25 cellular contexts compared by ENCODE assay signal in genomic region chr11:65108469-65109123, GRCh38. TPM values are rescaled to one million over a fixed set of nuclear protein-coding genes. Genes with fewer than 3 reads are reported as not detected.
A peak's percentile ranks its signal among the peaks of the same experiment; 100 is the strongest.
DNase-seq lines count a peak whose midpoint lies in the region; ATAC-seq and TF ChIP-seq lines count a peak whose summit lies in the region.
"Had no signal": no experiment of that assay in that cellular context is flagged by ENCODE, and none has a peak within 500 bp of the region (broad histone marks: within the 10 kb centered on the region; RNA-seq: fewer than 3 reads in every experiment).

No MANE protein-coding gene starts in this region.

- ATAC-seq in natural killer cell treated with Interleukin-12 subunit alpha and Interleukin-12 subunit beta and Interleukin-15 and Interleukin-18, amount 100 ng/mL, for 72 hours = no peak
- no peak for ATAC-seq in natural killer cell
- ATAC-seq in lung (ENCODE audit: insufficient read depth, low FRiP score) = no peak
- ATAC-seq: A549, PC-3 had no signal

- H3K9me3 ChIP-seq in endodermal cell (ENCODE audit: control insufficient read depth, low read length) (no peaks in the 10 kb centered on the region), lung (ENCODE audit: control insufficient read depth in 2 of 2, insufficient read depth in 1 of 2, low read length in 1 of 2) (no peaks in the 10 kb centered on the region)
- H3K9me3 ChIP-seq: A549, SJCRH30 had no signal

- no peaks in the 10 kb centered on the region for H3K27me3 ChIP-seq in endodermal cell (ENCODE audit: control insufficient read depth, insufficient read depth, low read length, poor library complexity, severe bottlenecking)
- H3K27me3 ChIP-seq in lung (ENCODE audit: control insufficient read depth, insufficient read depth) = no peaks in the 10 kb centered on the region
- H3K27me3 ChIP-seq: SJCRH30 had no signal

- H3K4me1 Mint-ChIP-seq in natural killer cell treated with Interleukin-12 subunit alpha and Interleukin-12 subunit beta and Interleukin-15 and Interleukin-18, amount 100 ng/mL, for 72 hours (ENCODE audit: low read depth in 2 of 2) = peaks cover 26 to 41% of the 10 kb centered on the region in 2 donors
- H3K4me1 Mint-ChIP-seq in natural killer cell = peaks cover 34 to 47% of the 10 kb centered on the region in 2 donors
- peaks cover 11% of the 10 kb centered on the region for H3K4me1 Mint-ChIP-seq in endodermal cell

- peak; percentile 60 for DNase-seq in natural killer cell treated with Interleukin-12 subunit alpha and Interleukin-12 subunit beta and Interleukin-15 and Interleukin-18, amount 100 ng/mL, for 72 hours (ENCODE audit: low spot score)
- DNase-seq in natural killer cell = no peak
- peak; percentile 47 for DNase-seq in endodermal cell
- peak; percentile 59 for DNase-seq in lung (ENCODE audit: low spot score)
- no peak for DNase-seq in Kasumi-1 (lab: John Stamatoyannopoulos, UW)
- DNase-seq in kidney glomerular epithelial cell (lab: John Stamatoyannopoulos, UW) = no peak
- DNase-seq in activated CD4-positive, CD25-positive, alpha-beta regulatory T cell (lab: John Stamatoyannopoulos, UW) = no peak
- DNase-seq: CD4-positive, CD25-positive, alpha-beta regulatory T cell; COR-L47; DMS 273 treated with DMSO at 0.1 percent for 48 hours; DMS79 treated with DMSO at 0.1 percent for 48 hours; Karpas-422; MM.1S; NCI-H1048; NCI-H1417 treated with DMSO at 0.1 percent for 48 hours; NCI-H187 treated with DMSO at 0.1 percent for 48 hours; NCI-H2107; NCI-H446 treated with DMSO at 0.1 percent for 48 hours; NCI-H526 treated with DMSO at 0.1 percent for 48 hours; PC-3; RPMI8226; SJCRH30 had no signal

- H3K27me3 Mint-ChIP-seq in natural killer cell treated with Interleukin-12 subunit alpha and Interleukin-12 subunit beta and Interleukin-15 and Interleukin-18, amount 100 ng/mL, for 72 hours = no peaks in the 10 kb centered on the region
- H3K27me3 Mint-ChIP-seq in natural killer cell (ENCODE audit: low read depth in 2 of 2) (no peaks in the 10 kb centered on the region), endodermal cell (ENCODE audit: insufficient read depth) (no peaks in the 10 kb centered on the region)
- H3K27me3 Mint-ChIP-seq: B cell; CD4-positive, CD25-positive, alpha-beta regulatory T cell; IgD-negative memory B cell had no signal

- intact Hi-C loops in natural killer cell (cut with micrococcal nuclease) = no loop called here

- WGBS in endodermal cell (ENCODE audit: insufficient coverage in 1 of 2, insufficient read length in 1 of 2), 2 experiments = 96 to 98% methylated on average over 34 to 38 of the region's 38 CpGs
- WGBS in lung, 2 donors = 92 to 95% methylated on average over 37 to 38 of the region's 38 CpGs

- TF ChIP-seq CTCF in natural killer cell (IDR thresholded peaks at IDR 0.05) = no peak
- no peak for TF ChIP-seq CTCF in endodermal cell (conservative IDR thresholded peaks at IDR 0.05)
- TF ChIP-seq CTCF in lung (IDR thresholded peaks at IDR 0.05; ENCODE audit: control extremely low read depth, extremely low read depth) = no peak

- H3K27ac Mint-ChIP-seq in natural killer cell treated with Interleukin-12 subunit alpha and Interleukin-12 subunit beta and Interleukin-15 and Interleukin-18, amount 100 ng/mL, for 72 hours = no peak overlapping the region
- no peak overlapping the region for H3K27ac Mint-ChIP-seq in natural killer cell
- no peak overlapping the region for H3K27ac Mint-ChIP-seq in endodermal cell
- H3K27ac Mint-ChIP-seq: B cell; CD4-positive, CD25-positive, alpha-beta regulatory T cell; IgD-negative memory B cell had no signal

- no peak overlapping the region for H3K4me3 Mint-ChIP-seq in natural killer cell treated with Interleukin-12 subunit alpha and Interleukin-12 subunit beta and Interleukin-15 and Interleukin-18, amount 100 ng/mL, for 72 hours
- H3K4me3 Mint-ChIP-seq in natural killer cell (no peak overlapping the region), endodermal cell (no peak overlapping the region)
- H3K4me3 Mint-ChIP-seq: B cell; CD4-positive, CD25-positive, alpha-beta regulatory T cell; IgD-negative memory B cell had no signal

- H3K9me3 Mint-ChIP-seq in natural killer cell treated with Interleukin-12 subunit alpha and Interleukin-12 subunit beta and Interleukin-15 and Interleukin-18, amount 100 ng/mL, for 72 hours = no peaks in the 10 kb centered on the region
- H3K9me3 Mint-ChIP-seq in natural killer cell (no peaks in the 10 kb centered on the region), endodermal cell (no peaks in the 10 kb centered on the region)
- H3K9me3 Mint-ChIP-seq: CD4-positive, CD25-positive, alpha-beta regulatory T cell; IgD-negative memory B cell had no signal

- peaks cover 7% of the 10 kb centered on the region for H3K36me3 ChIP-seq in endodermal cell (ENCODE audit: control insufficient read depth, insufficient read depth, low read length)
- peaks cover 8 to 31% of the 10 kb centered on the region in 2 donors for H3K36me3 ChIP-seq in lung (ENCODE audit: control insufficient read depth in 2 of 2, insufficient read depth in 2 of 2, low read length in 2 of 2)
- H3K36me3 ChIP-seq: SJCRH30 had no signal

- no peak overlapping the region for H3K9ac ChIP-seq in endodermal cell (ENCODE audit: extremely low read depth, low read length, poor library complexity, severe bottlenecking)

- no peak overlapping the region for H3K4me3 ChIP-seq in endodermal cell (ENCODE audit: low read length)
- H3K4me3 ChIP-seq in lung = no peak overlapping the region
- H3K4me3 ChIP-seq: A549, SJCRH30 had no signal

- H3K27ac ChIP-seq in endodermal cell (ENCODE audit: low read depth, low read length) (no peak overlapping the region), lung (ENCODE audit: low read depth in 1 of 2, low read length in 1 of 2) (no peak overlapping the region)
- H3K27ac ChIP-seq: A549, SJCRH30 had no signal

- H3K36me3 Mint-ChIP-seq in natural killer cell treated with Interleukin-12 subunit alpha and Interleukin-12 subunit beta and Interleukin-15 and Interleukin-18, amount 100 ng/mL, for 72 hours = no peaks in the 10 kb centered on the region
- no peaks in the 10 kb centered on the region for H3K36me3 Mint-ChIP-seq in natural killer cell
- H3K36me3 Mint-ChIP-seq in endodermal cell (ENCODE audit: low read depth) = peaks cover 9% of the 10 kb centered on the region

- H3K4me1 ChIP-seq in endodermal cell (ENCODE audit: control insufficient read depth, insufficient read depth, low read length) (peaks cover 3% of the 10 kb centered on the region), lung (ENCODE audit: control insufficient read depth in 2 of 2, insufficient read depth in 2 of 2, low read length in 2 of 2) (peaks cover 5 to 15% of the 10 kb centered on the region in 2 donors)

RNA-seq across cellular contexts. Expression of gene TM7SF2, which starts 3.1 kb away (rescaled TPM):
- total RNA-seq in natural killer cell treated with Interleukin-12 subunit alpha and Interleukin-12 subunit beta and Interleukin-15 and Interleukin-18, amount 100 ng/mL, for 72 hours = 10 to 100 TPM; 18.6 to 30.7 TPM
- 10 to 100 TPM; 17.0 to 23.2 (median 18.6) TPM for total RNA-seq in natural killer cell
- 100 to 1,000 TPM in 1 of 2 donors, 10 to 100 TPM in 1; 97.9 to 108 TPM for total RNA-seq in endodermal cell
- polyA plus RNA-seq in endodermal cell (2013, experiment 1 of 2) = 75.3 TPM
- polyA plus RNA-seq in endodermal cell (2013, experiment 2 of 2) = 70.5 TPM
- 10 to 100 TPM; 41.0 to 68.4 TPM for total RNA-seq in lung
- polyA plus RNA-seq in lung = 10 to 100 TPM; 30.3 to 82.7 TPM

RNA-seq across cellular contexts. Expression of gene ZNHIT2, which starts 8.9 kb away (rescaled TPM):
- 10 to 100 TPM in 1 of 2 donors, 1 to 10 TPM in 1; 9.8 to 23.7 TPM for total RNA-seq in natural killer cell treated with Interleukin-12 subunit alpha and Interleukin-12 subunit beta and Interleukin-15 and Interleukin-18, amount 100 ng/mL, for 72 hours
- 1 to 10 TPM; 5.6 to 6.8 (median 6.1) TPM for total RNA-seq in natural killer cell
- total RNA-seq in endodermal cell = 10 to 100 TPM; 11.0 to 11.8 TPM
- 6.0 TPM for polyA plus RNA-seq in endodermal cell (2013, experiment 1 of 2)
- 5.4 TPM for polyA plus RNA-seq in endodermal cell (2013, experiment 2 of 2)
- total RNA-seq in lung = 10 to 100 TPM in 1 of 2 donors, 1 to 10 TPM in 1; 6.3 to 19.6 TPM
- 10 to 100 TPM; 19.3 to 23.7 TPM for polyA plus RNA-seq in lung

RNA-seq across cellular contexts. Expression of gene VPS51, which starts 12.6 kb away (rescaled TPM):
- total RNA-seq in natural killer cell treated with Interleukin-12 subunit alpha and Interleukin-12 subunit beta and Interleukin-15 and Interleukin-18, amount 100 ng/mL, for 72 hours = 100 to 1,000 TPM; 132 to 149 TPM
- total RNA-seq in natural killer cell (100 to 1,000 TPM; 180 to 197 (median 184) TPM), endodermal cell (100 to 1,000 TPM; 107 to 113 TPM), lung (100 to 1,000 TPM; 128 to 164 TPM)
- polyA plus RNA-seq in endodermal cell (2013, experiment 1 of 2) = 67.1 TPM
- 64.7 TPM for polyA plus RNA-seq in endodermal cell (2013, experiment 2 of 2)
- polyA plus RNA-seq in lung = 100 to 1,000 TPM in 1 of 2 donors, 10 to 100 TPM in 1; 69.6 to 120 TPM

RNA-seq across cellular contexts. Expression of gene FAU, which starts 13.3 kb away (rescaled TPM):
- total RNA-seq in natural killer cell treated with Interleukin-12 subunit alpha and Interleukin-12 subunit beta and Interleukin-15 and Interleukin-18, amount 100 ng/mL, for 72 hours = 100 to 1,000 TPM; 681 to 986 TPM
- total RNA-seq in natural killer cell (100 to 1,000 TPM; 724 to 977 (median 968) TPM), endodermal cell (100 to 1,000 TPM; 774 to 802 TPM), lung (100 to 1,000 TPM; 334 to 904 TPM)
- polyA plus RNA-seq in endodermal cell (2013, experiment 1 of 2) = 857 TPM
- 794 TPM for polyA plus RNA-seq in endodermal cell (2013, experiment 2 of 2)
- polyA plus RNA-seq in lung = 1,000 to 10,000 TPM; 1,051 to 1,580 TPM

RNA-seq across cellular contexts. Expression of gene MRPL49, which starts 13.5 kb away (rescaled TPM):
- 10 to 100 TPM; 77.8 to 80.4 TPM for total RNA-seq in natural killer cell treated with Interleukin-12 subunit alpha and Interleukin-12 subunit beta and Interleukin-15 and Interleukin-18, amount 100 ng/mL, for 72 hours
- total RNA-seq in natural killer cell = 10 to 100 TPM; 36.8 to 37.5 (median 36.9) TPM
- 10 to 100 TPM; 53.9 to 56.6 TPM for total RNA-seq in endodermal cell
- polyA plus RNA-seq in endodermal cell (2013, experiment 1 of 2) = 37.3 TPM
- 36.6 TPM for polyA plus RNA-seq in endodermal cell (2013, experiment 2 of 2)
- 10 to 100 TPM; 35.6 to 44.3 TPM for total RNA-seq in lung
- 10 to 100 TPM; 26.3 to 57.2 TPM for polyA plus RNA-seq in lung

Comparison
In these comparisons a context has a peak if more than half of its experiments do, and no peak if none do; other contexts are left out.
1. DNase-seq: peak in natural killer cell treated with Interleukin-12 subunit alpha and Interleukin-12 subunit beta and Interleukin-15 and Interleukin-18, amount 100 ng/mL, for 72 hours (single experiment), endodermal cell (single experiment) and lung (single experiment); none in natural killer cell (single experiment), Kasumi-1 (0 of 2), kidney glomerular epithelial cell (single experiment) and activated CD4-positive, CD25-positive, alpha-beta regulatory T cell (0 of 4).